8 cellular contexts compared by ENCODE assay signal in the genomic region with DNA sequence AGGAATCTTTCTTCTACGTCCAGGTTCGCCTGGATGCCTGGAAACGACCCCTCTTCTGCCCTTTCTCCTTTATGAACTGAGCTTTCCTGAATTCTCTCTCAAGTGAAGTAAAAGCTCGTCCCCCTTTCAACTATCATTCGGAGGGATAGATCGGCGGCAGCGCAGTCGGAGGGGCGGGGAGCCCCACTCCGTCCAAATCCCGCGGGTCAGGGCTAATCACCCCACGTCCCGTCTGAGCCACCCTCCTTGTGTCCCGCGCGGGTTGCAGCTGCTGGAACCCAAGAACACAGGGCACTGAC. TPM values are rescaled to one million over a fixed set of nuclear protein-coding genes. Genes with fewer than 3 reads are reported as not detected.
DNase-seq lines count a peak whose midpoint lies in the region; ATAC-seq, FAIRE-seq and TF ChIP-seq lines count a peak whose summit lies in the region.

No MANE protein-coding gene starts in this region.

- H3K36me3 Mint-ChIP-seq in natural killer cell treated with Interleukin-12 subunit alpha and Interleukin-12 subunit beta and Interleukin-15 and Interleukin-18, amount 100 ng/mL, for 72 hours = no peaks in the 10 kb centered on the region

- H3F3A ChIP-seq in Loucy (ENCODE audit: low read depth) = no peaks in the 10 kb centered on the region

- H3K4ac ChIP-seq in H1 (replicated peaks; ENCODE audit: insufficient read length, low read depth, low read length) = no peak overlapping the region

- H3K4me1 Mint-ChIP-seq in natural killer cell treated with Interleukin-12 subunit alpha and Interleukin-12 subunit beta and Interleukin-15 and Interleukin-18, amount 100 ng/mL, for 72 hours (ENCODE audit: low read depth in 2 of 2) = peaks cover 25 to 32% of the 10 kb centered on the region in 2 donors

- H3K14ac ChIP-seq in H1 (ENCODE audit: insufficient read length) = no peak overlapping the region

- no peak overlapping the region for H3K23ac ChIP-seq in H1 (ENCODE audit: insufficient read length)

- H3K4me3 ChIP-seq in Loucy (ENCODE audit: low read length, poor library complexity, severe bottlenecking) = peak overlapping the region; percentile 90
- peak overlapping the region; percentile 84 to 95 (median 94) for H3K4me3 ChIP-seq in H1 (ENCODE audit: extremely low read depth in 1 of 4, insufficient read depth in 2 of 4, low read depth in 3 of 4, low read length in 4 of 4)

- peak overlapping the region; percentile 88 to 97 for H3K27ac Mint-ChIP-seq in natural killer cell treated with Interleukin-12 subunit alpha and Interleukin-12 subunit beta and Interleukin-15 and Interleukin-18, amount 100 ng/mL, for 72 hours

- no peak overlapping the region for H2AK5ac ChIP-seq in H1 (ENCODE audit: low read depth, low read length)

- H3K9ac ChIP-seq in Loucy (ENCODE audit: low read depth, low read length, poor library complexity, severe bottlenecking) (peak overlapping the region; percentile 82), H1 (replicated peaks in 1 of 4; ENCODE audit: extremely low read depth in 1 of 4, low read depth in 3 of 4, low read length in 3 of 4) (peak overlapping the region in 3 of 4 experiments; percentile 65 to 76 (median 67); a peak in 4 of 7 replicates)

- H3K4me3 Mint-ChIP-seq in natural killer cell treated with Interleukin-12 subunit alpha and Interleukin-12 subunit beta and Interleukin-15 and Interleukin-18, amount 100 ng/mL, for 72 hours = peak overlapping the region; percentile 99

- H2BK120ac ChIP-seq in H1 (replicated peaks; ENCODE audit: low read depth, low read length) = no peak overlapping the region

- no peak overlapping the region for H3K56ac ChIP-seq in H1 (replicated peaks; ENCODE audit: insufficient read length, low read depth, low read length)

- no peak overlapping the region for H2BK20ac ChIP-seq in H1 (ENCODE audit: low read length)

- H3K23me2 ChIP-seq in H1 (ENCODE audit: low read depth, low read length) = peaks cover 2% of the 10 kb centered on the region; the same call in 1 of the 2 replicates

- H3K9me2 ChIP-seq in Loucy (replicated peaks; ENCODE audit: low read depth, low read length) = no peaks in the 10 kb centered on the region

- no peaks in the 10 kb centered on the region for H3K36me3 ChIP-seq in Loucy (ENCODE audit: insufficient read depth, low read length)
- H3K36me3 ChIP-seq in H1 (ENCODE audit: control insufficient read depth in 2 of 4, insufficient read depth in 4 of 4, low read length in 3 of 4) = no peaks in the 10 kb centered on the region

- no peak overlapping the region for H3K27ac ChIP-seq in H1 (ENCODE audit: low read depth, low read length)

- peak overlapping the region; percentile 83 for H4K91ac ChIP-seq in H1 (replicated peaks; ENCODE audit: insufficient read length, low read length)

- H3K79me1 ChIP-seq in H1 (ENCODE audit: low read depth, low read length) = no peaks in the 10 kb centered on the region

- H3K4me1 ChIP-seq in Loucy (ENCODE audit: insufficient read depth, low read length, poor library complexity, severe bottlenecking) = peaks cover 32% of the 10 kb centered on the region
- H3K4me1 ChIP-seq in H1 (replicated peaks in 1 of 4; ENCODE audit: control insufficient read depth in 3 of 4, insufficient read depth in 4 of 4, low read length in 3 of 4) = no peaks in the 10 kb centered on the region; a peak in 1 of 7 replicates

- TF ChIP-seq POLR2A in H1 (IDR thresholded peaks at IDR 0.05; ENCODE audit: control extremely low read depth in 1 of 2, low read depth in 2 of 2, low read length in 2 of 2) = no peak

- peak; percentile 42 for ATAC-seq in GM21528 (IDR thresholded peaks at IDR 0.05; ENCODE audit: low FRiP score, unreplicated experiment)
- no peak for ATAC-seq in natural killer cell treated with Interleukin-12 subunit alpha and Interleukin-12 subunit beta and Interleukin-15 and Interleukin-18, amount 100 ng/mL, for 72 hours

- H3K4me2 ChIP-seq in Loucy (ENCODE audit: low read depth, low read length, poor library complexity, severe bottlenecking) (peak overlapping the region; percentile 95), H1 (ENCODE audit: insufficient read depth in 1 of 2, low read depth in 2 of 2, low read length in 2 of 2) (peak overlapping the region; percentile 80)

- H3K18ac ChIP-seq in H1 (ENCODE audit: extremely low read depth, low read length) = no peak overlapping the region

- H4K20me1 ChIP-seq in Loucy (ENCODE audit: insufficient read depth, low read length, poor library complexity, severe bottlenecking) (no peaks in the 10 kb centered on the region), H1 (replicated peaks in 1 of 2; ENCODE audit: control insufficient read depth in 1 of 2, insufficient read depth in 2 of 2, low read length in 2 of 2) (no peaks in the 10 kb centered on the region)

- POLR2A ChIA-PET in H1 (lab: Charles Lee; ENCODE audit: partially characterized antibody) (interaction anchor here (0.9 to 2.1 kb wide), 5 partner anchors 176 to 441 kb away, joined by 3 to 8 read pairs (median 4); a partner anchor contains a TSS), HEK293T (lab: Yijun Ruan, JAX) (interaction anchor here (1.0 kb wide), 2 partner anchors 128 to 465 kb away, joined by 3 read pairs; no protein-coding TSS in a partner anchor)

- WGBS in H1 (ENCODE audit: extremely low coverage in 1 of 2, insufficient coverage in 1 of 2, insufficient read length in 1 of 2, insufficient replicate concordance in 2 of 2, low coverage in 1 of 2, low lambda C conversion rate in 2 of 2, missing lambda C conversion rate in 1 of 2), 2 experiments = 1% methylated on average over 18 of the region's 18 CpGs; no CpG with 5 or more reads in 1 of the 2 experiments

- H3K9me3 Mint-ChIP-seq in natural killer cell treated with Interleukin-12 subunit alpha and Interleukin-12 subunit beta and Interleukin-15 and Interleukin-18, amount 100 ng/mL, for 72 hours = no peaks in the 10 kb centered on the region

- H3K27me3 Mint-ChIP-seq in natural killer cell treated with Interleukin-12 subunit alpha and Interleukin-12 subunit beta and Interleukin-15 and Interleukin-18, amount 100 ng/mL, for 72 hours = no peaks in the 10 kb centered on the region

- no peak overlapping the region for H4K5ac ChIP-seq in H1 (ENCODE audit: insufficient read length, low read depth, low read length)

- H2BK12ac ChIP-seq in H1 (ENCODE audit: low read depth, low read length) = no peak overlapping the region

- H4K8ac ChIP-seq in H1 (ENCODE audit: extremely low read depth, insufficient read depth, low read length) = peak overlapping the region; percentile 82; the same call in 1 of the 2 replicates

- TF ChIP-seq EP300 in H1 (IDR thresholded peaks at IDR 0.05; ENCODE audit: borderline replicate concordance in 1 of 2, low read depth in 2 of 2, low read length in 2 of 2) = no peak

- TF ChIP-seq CTCF in Loucy (conservative IDR thresholded peaks at IDR 0.05; ENCODE audit: low read length) (no peak), H1 (IDR thresholded peaks at IDR 0.05; ENCODE audit: control extremely low read depth in 1 of 3, insufficient read depth in 1 of 3, low read depth in 1 of 3, low read length in 3 of 3) (no peak)

- H2AFZ ChIP-seq in Loucy (ENCODE audit: low read length) = peak overlapping the region; percentile 85
- H2AFZ ChIP-seq in H1 (ENCODE audit: low read length) = peak overlapping the region; percentile 97

- no peak overlapping the region for H2BK5ac ChIP-seq in H1 (ENCODE audit: low read depth, low read length)

- no peak overlapping the region for H2BK15ac ChIP-seq in H1 (ENCODE audit: low read length)

- H3K27me3 ChIP-seq in Loucy (ENCODE audit: insufficient read depth, low read length, poor library complexity, severe bottlenecking) = no peaks in the 10 kb centered on the region
- H3K27me3 ChIP-seq in H1 (replicated peaks in 1 of 4; ENCODE audit: control insufficient read depth in 3 of 4, extremely low read depth in 1 of 4, insufficient read depth in 3 of 4, low read length in 3 of 4) = no peaks in the 10 kb centered on the region

- no peak for FAIRE-seq in H1 (lab: Jason Lieb, UNC)

- DNase-seq in H1 (ENCODE audit: low read depth in 1 of 2, low spot score in 2 of 2) = no peak
- DNase-seq in natural killer cell treated with Interleukin-12 subunit alpha and Interleukin-12 subunit beta and Interleukin-15 and Interleukin-18, amount 100 ng/mL, for 72 hours (ENCODE audit: low spot score) = no peak
- no peak for DNase-seq in HEK293T (ENCODE audit: extremely low spot score)
- DNase-seq in NCI-H748 treated with DMSO at 0.1 percent for 48 hours (lab: John Stamatoyannopoulos, UW) = no peak
- DNase-seq in DMS114 treated with DMSO at 0.1 percent for 48 hours (lab: John Stamatoyannopoulos, UW; ENCODE audit: unreplicated experiment) = no peak
- DNase-seq in activated CD4-positive, alpha-beta T cell treated with anti-CD3 and anti-CD28 coated beads for 48 hours = no peak

- H3K79me2 ChIP-seq in Loucy (ENCODE audit: insufficient read depth, low read length) (peaks cover 24% of the 10 kb centered on the region), H1 (ENCODE audit: control insufficient read depth in 1 of 2, insufficient read depth in 2 of 2, low read length in 2 of 2) (peaks cover 0 to 8% of the 10 kb centered on the region in 2 experiments; a peak in 1 of 4 replicates)

- no peak for TF ChIP-seq RAD21 in H1 (IDR thresholded peaks at IDR 0.05 in 1 of 2, conservative IDR thresholded peaks at IDR 0.05 in 1 of 2; ENCODE audit: low read depth in 2 of 2, low read length in 2 of 2)

- H3K9me3 ChIP-seq in Loucy (ENCODE audit: insufficient read depth, low read depth, low read length) (no peaks in the 10 kb centered on the region), H1 (ENCODE audit: insufficient read depth in 2 of 2, low read depth in 1 of 2, low read length in 1 of 2) (no peaks in the 10 kb centered on the region)

- CTCF ChIA-PET in H1 (lab: Charles Lee; ENCODE audit: partially characterized antibody) (interaction anchor here (0.7 to 5.8 kb wide), 18 partner anchors 8 to 477 kb away, joined by 3 to 46 read pairs (median 3); no protein-coding TSS in a partner anchor), HEK293T (lab: Yijun Ruan, JAX) (interaction anchor here (0.9 to 1.8 kb wide), 3 partner anchors 129 to 459 kb away, joined by 5 to 8 read pairs (median 7); no protein-coding TSS in a partner anchor)

RNA-seq across cellular contexts. Expression of a gene that starts 0.4 kb away (rescaled TPM):
- 1.1 TPM in 2 replicates for total RNA-seq in H1 (2021; fragmentation: NEBNext Ultra II Directional; extraction: Animal tissue kit (Norgen Biotek cat#: 25700))
- polyA plus RNA-seq in H1 (2011; rRNA removed) = 1.1 and 1.5 TPM in 2 replicates
- 1.5 TPM for polyA plus RNA-seq in H1 (2011; cell fraction: cytosol; rRNA removed)
- polyA plus RNA-seq in H1 (2011; cell fraction: nucleus; rRNA removed) = 0.66 TPM
- 0.59 to 1.1 TPM (median 0.66 TPM) in 4 replicates for polyA plus RNA-seq in H1 (2012, experiment 1 of 2)
- 0.07 TPM for polyA plus RNA-seq in H1 (2012, experiment 2 of 2)
- polyA plus RNA-seq in H1 (2013, experiment 1 of 2) = 1.4 TPM
- polyA plus RNA-seq in H1 (2013, experiment 2 of 2) = 0.99 TPM
- 1.3 and 1.4 TPM in 2 replicates for polyA minus RNA-seq in H1 (2011; rRNA and poly(A)+ RNA removed)
- polyA minus RNA-seq in H1 (2011; cell fraction: cytosol; rRNA and poly(A)+ RNA removed) = 0.44 TPM
- polyA minus RNA-seq in H1 (2011; cell fraction: nucleus; rRNA and poly(A)+ RNA removed) = 1.3 TPM
- total RNA-seq in natural killer cell treated with Interleukin-12 subunit alpha and Interleukin-12 subunit beta and Interleukin-15 and Interleukin-18, amount 100 ng/mL, for 72 hours = 1 to 10 TPM; 1.8 to 2.5 TPM

RNA-seq across cellular contexts. Expression of a gene that starts 0.7 kb away (rescaled TPM):
- total RNA-seq in H1 (2021; fragmentation: NEBNext Ultra II Directional; extraction: Animal tissue kit (Norgen Biotek cat#: 25700)) = 4.4 and 4.9 TPM in 2 replicates
- polyA plus RNA-seq in H1 (2011; rRNA removed) = 7.3 and 10.6 TPM in 2 replicates
- polyA plus RNA-seq in H1 (2011; cell fraction: cytosol; rRNA removed) = 4.6 TPM
- 7.6 TPM for polyA plus RNA-seq in H1 (2011; cell fraction: nucleus; rRNA removed)
- polyA plus RNA-seq in H1 (2012, experiment 1 of 2) = 1.8 to 2.4 TPM (median 2.0 TPM) in 4 replicates
- 0.18 TPM for polyA plus RNA-seq in H1 (2012, experiment 2 of 2)
- polyA plus RNA-seq in H1 (2013, experiment 1 of 2) = 2.3 TPM
- 3.2 TPM for polyA plus RNA-seq in H1 (2013, experiment 2 of 2)
- polyA minus RNA-seq in H1 (2011; rRNA and poly(A)+ RNA removed) = 36.3 and 44.3 TPM in 2 replicates
- polyA minus RNA-seq in H1 (2011; cell fraction: cytosol; rRNA and poly(A)+ RNA removed) = 6.4 TPM
- polyA minus RNA-seq in H1 (2011; cell fraction: nucleus; rRNA and poly(A)+ RNA removed) = 25.6 TPM
- 1 to 10 TPM; 2.0 to 3.2 TPM for total RNA-seq in natural killer cell treated with Interleukin-12 subunit alpha and Interleukin-12 subunit beta and Interleukin-15 and Interleukin-18, amount 100 ng/mL, for 72 hours
